8 cellular contexts compared by ENCODE assay signal in the genomic region with DNA sequence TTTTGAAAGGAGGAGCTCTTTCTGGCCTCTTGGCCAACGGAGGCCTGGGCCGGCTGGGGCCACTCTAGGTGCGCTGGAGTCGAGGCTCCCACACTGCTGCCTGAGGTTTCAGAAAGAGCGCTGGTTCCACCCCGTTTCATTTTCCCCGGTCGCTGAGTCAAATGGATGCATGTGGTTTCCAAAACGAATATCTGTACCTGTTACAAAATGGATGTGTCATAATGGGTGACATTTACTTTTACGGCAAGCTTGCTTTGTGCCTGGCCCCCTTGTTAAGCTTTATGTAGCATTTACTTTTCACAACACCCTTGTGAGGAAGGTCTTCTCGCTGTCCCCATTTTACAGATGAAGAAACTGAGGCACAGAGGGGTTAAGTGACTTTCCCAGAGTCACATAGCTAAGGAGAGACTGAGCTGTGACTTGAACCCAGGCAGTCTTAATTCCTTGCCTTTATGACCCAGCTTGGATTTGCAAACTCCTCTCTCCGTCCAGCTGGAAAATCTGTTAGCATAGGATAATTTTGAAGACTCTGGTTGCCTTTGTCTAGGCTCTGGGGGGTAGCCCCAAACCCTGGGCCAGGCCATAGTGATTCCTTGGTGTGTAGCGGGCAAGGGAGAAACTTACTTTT. TPM values are rescaled to one million over a fixed set of nuclear protein-coding genes. Genes with fewer than 3 reads are reported as not detected.
A peak's percentile ranks its signal among the peaks of the same experiment; 100 is the strongest.
DNase-seq lines count a peak whose midpoint lies in the region; ATAC-seq and TF ChIP-seq lines count a peak whose summit lies in the region.

No MANE protein-coding gene starts in this region.

- DNase-seq in WTC11 (ENCODE audit: low spot score) (no peak), thyroid gland (peak; percentile 37 to 53), COLO829 (ENCODE audit: low spot score) (no peak), DMS79 (lab: John Stamatoyannopoulos, UW) (no peak), A172 (ENCODE audit: low spot score) (no peak)

- intact Hi-C loops in thyroid gland (cut with DNase I), result no loop called here

- peak overlapping the region in 2 of 4 donors; percentile 13 to 33 for H3K27ac ChIP-seq in gastroesophageal sphincter
- peak overlapping the region in 2 of 3 donors; percentile 33 for H3K27ac ChIP-seq in thyroid gland

- H3K4me1 ChIP-seq in gastroesophageal sphincter, result peaks cover 0 to 4% (median 0%) of the 10 kb centered on the region in 3 donors
- peaks cover 33 to 63% of the 10 kb centered on the region in 2 donors for H3K4me1 ChIP-seq in thyroid gland

- CTCF ChIA-PET in WTC11 (lab: Charles Lee), result interaction anchor here (0.8 to 2.6 kb wide), 11 partner anchors 10 to 230 kb away, joined by 3 to 15 read pairs (median 5); partner anchors contain the start of gene KSR1

- H3K27ac Mint-ChIP-seq in WTC11, result peak overlapping the region; percentile 94

- H3K4me3 ChIP-seq in gastroesophageal sphincter (no peak overlapping the region), thyroid gland (replicated peaks in 1 of 3) (no peak overlapping the region)

- H3K9me3 Mint-ChIP-seq in WTC11, result no peaks in the 10 kb centered on the region

- no peak for TF ChIP-seq POLR2A in gastroesophageal sphincter (IDR thresholded peaks at IDR 0.05)
- TF ChIP-seq POLR2A in thyroid gland (IDR thresholded peaks at IDR 0.05), result no peak

- no peaks in the 10 kb centered on the region; the same call in 1 of the 2 replicates for H3K36me3 Mint-ChIP-seq in WTC11

- H3K27me3 Mint-ChIP-seq in WTC11 (ENCODE audit: low read depth), result no peaks in the 10 kb centered on the region; the same call in 1 of the 2 replicates

- H3K9me3 ChIP-seq in gastroesophageal sphincter (no peaks in the 10 kb centered on the region), thyroid gland (no peaks in the 10 kb centered on the region)

- POLR2A ChIA-PET in WTC11 (lab: Charles Lee), result interaction anchor here (0.7 to 1.0 kb wide), 2 partner anchors 11 to 74 kb away, joined by 3 to 5 read pairs; no protein-coding TSS in a partner anchor

- H3K27me3 ChIP-seq in gastroesophageal sphincter (no peaks in the 10 kb centered on the region), thyroid gland (no peaks in the 10 kb centered on the region)

- TF ChIP-seq EP300 in gastroesophageal sphincter (IDR thresholded peaks at IDR 0.05), result no peak

- no peak for TF ChIP-seq CTCF in WTC11 (IDR thresholded peaks at IDR 0.05)
- TF ChIP-seq CTCF in gastroesophageal sphincter (IDR thresholded peaks at IDR 0.05), result no peak
- TF ChIP-seq CTCF in thyroid gland (IDR thresholded peaks at IDR 0.05), result no peak

- ATAC-seq in GM18861 (IDR thresholded peaks at IDR 0.05; ENCODE audit: unreplicated experiment), result peak; percentile 59
- peak; percentile 69 for ATAC-seq in HG02870 (IDR thresholded peaks at IDR 0.05; ENCODE audit: unreplicated experiment)
- peak; percentile 46 for ATAC-seq in WTC11
- ATAC-seq in gastroesophageal sphincter, result peak; percentile 31

- peak overlapping the region; percentile 7; the same call in 1 of the 2 replicates for H3K4me3 Mint-ChIP-seq in WTC11

- WGBS in gastroesophageal sphincter (ENCODE audit: low coverage in 1 of 2), 2 donors, result 62 to 75% methylated on average over 10 of the region's 13 CpGs
- 61 to 71% methylated on average over 13 of the region's 13 CpGs for WGBS in thyroid gland, 2 donors

- H3K36me3 ChIP-seq in gastroesophageal sphincter, result no peaks in the 10 kb centered on the region
- no peaks in the 10 kb centered on the region for H3K36me3 ChIP-seq in thyroid gland

- H3K4me1 Mint-ChIP-seq in WTC11, result peaks cover 83% of the 10 kb centered on the region

TF ChIP-seq in WTC11, 78 proteins besides CTCF, POLR2A, EP300 and RAD21:
- TF ChIP-seq ZNF232 (CRISPR knock-in tag; IDR thresholded peaks at IDR 0.05) (no peak), ZNF512 (CRISPR knock-in tag; IDR thresholded peaks at IDR 0.05; ENCODE audit: borderline replicate concordance) (no peak), NFATC4 (CRISPR knock-in tag; IDR thresholded peaks at IDR 0.05) (no peak), FOXJ3 (CRISPR knock-in tag; IDR thresholded peaks at IDR 0.05; ENCODE audit: borderline replicate concordance) (no peak), GRHL2 (CRISPR knock-in tag; IDR thresholded peaks at IDR 0.05; ENCODE audit: insufficient replicate concordance, severe bottlenecking) (no peak)
- TF ChIP-seq, protein P1, sequence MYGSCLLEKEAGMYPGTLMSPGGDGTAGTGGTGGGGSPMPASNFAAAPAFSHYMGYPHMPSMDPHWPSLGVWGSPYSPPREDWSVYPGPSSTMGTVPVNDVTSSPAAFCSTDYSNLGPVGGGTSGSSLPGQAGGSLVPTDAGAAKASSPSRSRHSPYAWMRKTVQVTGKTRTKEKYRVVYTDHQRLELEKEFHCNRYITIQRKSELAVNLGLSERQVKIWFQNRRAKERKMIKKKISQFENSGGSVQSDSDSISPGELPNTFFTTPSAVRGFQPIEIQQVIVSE (CRISPR knock-in tag; IDR thresholded peaks at IDR 0.05; ENCODE audit: borderline replicate concordance), result no peak
- TF ChIP-seq, protein P2, sequence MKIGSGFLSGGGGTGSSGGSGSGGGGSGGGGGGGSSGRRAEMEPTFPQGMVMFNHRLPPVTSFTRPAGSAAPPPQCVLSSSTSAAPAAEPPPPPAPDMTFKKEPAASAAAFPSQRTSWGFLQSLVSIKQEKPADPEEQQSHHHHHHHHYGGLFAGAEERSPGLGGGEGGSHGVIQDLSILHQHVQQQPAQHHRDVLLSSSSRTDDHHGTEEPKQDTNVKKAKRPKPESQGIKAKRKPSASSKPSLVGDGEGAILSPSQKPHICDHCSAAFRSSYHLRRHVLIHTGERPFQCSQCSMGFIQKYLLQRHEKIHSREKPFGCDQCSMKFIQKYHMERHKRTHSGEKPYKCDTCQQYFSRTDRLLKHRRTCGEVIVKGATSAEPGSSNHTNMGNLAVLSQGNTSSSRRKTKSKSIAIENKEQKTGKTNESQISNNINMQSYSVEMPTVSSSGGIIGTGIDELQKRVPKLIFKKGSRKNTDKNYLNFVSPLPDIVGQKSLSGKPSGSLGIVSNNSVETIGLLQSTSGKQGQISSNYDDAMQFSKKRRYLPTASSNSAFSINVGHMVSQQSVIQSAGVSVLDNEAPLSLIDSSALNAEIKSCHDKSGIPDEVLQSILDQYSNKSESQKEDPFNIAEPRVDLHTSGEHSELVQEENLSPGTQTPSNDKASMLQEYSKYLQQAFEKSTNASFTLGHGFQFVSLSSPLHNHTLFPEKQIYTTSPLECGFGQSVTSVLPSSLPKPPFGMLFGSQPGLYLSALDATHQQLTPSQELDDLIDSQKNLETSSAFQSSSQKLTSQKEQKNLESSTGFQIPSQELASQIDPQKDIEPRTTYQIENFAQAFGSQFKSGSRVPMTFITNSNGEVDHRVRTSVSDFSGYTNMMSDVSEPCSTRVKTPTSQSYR (CRISPR knock-in tag; IDR thresholded peaks at IDR 0.05), result no peak
- TF ChIP-seq, protein P3, sequence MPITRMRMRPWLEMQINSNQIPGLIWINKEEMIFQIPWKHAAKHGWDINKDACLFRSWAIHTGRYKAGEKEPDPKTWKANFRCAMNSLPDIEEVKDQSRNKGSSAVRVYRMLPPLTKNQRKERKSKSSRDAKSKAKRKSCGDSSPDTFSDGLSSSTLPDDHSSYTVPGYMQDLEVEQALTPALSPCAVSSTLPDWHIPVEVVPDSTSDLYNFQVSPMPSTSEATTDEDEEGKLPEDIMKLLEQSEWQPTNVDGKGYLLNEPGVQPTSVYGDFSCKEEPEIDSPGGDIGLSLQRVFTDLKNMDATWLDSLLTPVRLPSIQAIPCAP (CRISPR knock-in tag; IDR thresholded peaks at IDR 0.05), result no peak

RNA-seq across cellular contexts. Expression of gene KSR1, which starts 10.6 kb away (rescaled TPM):
- total RNA-seq in WTC11 (2021) (38.0 to 45.5 TPM (median 39.7 TPM) in 3 replicates), gastroesophageal sphincter (10 to 100 TPM in 3 of 4 donors, 1 to 10 TPM in 1; 10.0 to 15.2 (median 13.9) TPM), thyroid gland (10 to 100 TPM; 35.9 to 75.5 (median 67.7) TPM)
- total RNA-seq in A172 (2014; rRNA removed; shearing (Covaris generic)), result 1.7 and 2.9 TPM in 2 replicates

Comparison
In these comparisons a context has a peak if more than half of its experiments do, and no peak if none do; other contexts are left out.
1. DNase-seq: peak in thyroid gland (2 of 2); none in WTC11 (single experiment), COLO829 (single experiment), DMS79 (single experiment) and A172 (single experiment).
2. Peak in every context shown above with its lines, with median percentiles within 50 percentile points of each other: ATAC-seq.